ENCODE assay signal across 14 cellular contexts in genomic region chr16:81668243-81669097, GRCh38.
DNase-seq lines count a peak whose midpoint lies in the region; ATAC-seq and TF ChIP-seq lines count a peak whose summit lies in the region.
"Had no signal": no experiment of that assay in that cellular context is flagged by ENCODE, and none has a peak within 500 bp of the region (broad histone marks: within the 10 kb centered on the region; RNA-seq: fewer than 3 reads in every experiment).

No MANE protein-coding gene starts in this region.

- 0 out of 2 replicates have a peak overlapping the region, but pooled peaks have one; percentile 8 for H3K27ac Mint-ChIP-seq in WTC11

- DNase-seq in right cardiac atrium (peak in 2 of 3 donors; percentile 33 to 61), Right ventricle myocardium inferior (ENCODE audit: missing footprints) (no peak), WTC11 (ENCODE audit: low spot score) (no peak), occipital lobe (lab: John Stamatoyannopoulos, UW) (no peak), NCI-H146 (lab: John Stamatoyannopoulos, UW) (no peak), HuH-7.5 (ENCODE audit: low spot score) (no peak)
- DNase-seq: activated naive CD4-positive, alpha-beta T cell; hypothalamus; NCI-H1436 treated with DMSO at 0.1 percent for 48 hours had no signal

- H3K4me1 Mint-ChIP-seq in WTC11, result no peaks in the 10 kb centered on the region

- no peak for TF ChIP-seq CTCF in WTC11 (IDR thresholded peaks at IDR 0.05)

- no peak overlapping the region for H3K4me3 ChIP-seq in right cardiac atrium (ENCODE audit: low read length)
- no peak overlapping the region for H3K4me3 ChIP-seq in mesodermal cell (ENCODE audit: extremely low read depth, insufficient read depth, low read length, poor library complexity, severe bottlenecking)
- H3K4me3 ChIP-seq: esophagus muscularis mucosa, lung had no signal

- no peaks in the 10 kb centered on the region for H3K27me3 ChIP-seq in right cardiac atrium (ENCODE audit: control insufficient read depth, insufficient read depth)
- H3K27me3 ChIP-seq: esophagus muscularis mucosa had no signal

- no peak overlapping the region for H3K4me3 Mint-ChIP-seq in WTC11

- H3K9me3 ChIP-seq in right cardiac atrium (ENCODE audit: control insufficient read depth, low read length), result no peaks in the 10 kb centered on the region
- no peaks in the 10 kb centered on the region for H3K9me3 ChIP-seq in mesodermal cell (ENCODE audit: control insufficient read depth, low read length)
- H3K9me3 ChIP-seq: esophagus muscularis mucosa had no signal

- H3K4me1 ChIP-seq in right cardiac atrium (ENCODE audit: control insufficient read depth, insufficient read depth, low read length), result no peaks in the 10 kb centered on the region
- H3K4me1 ChIP-seq in mesodermal cell (ENCODE audit: control insufficient read depth, insufficient read depth, low read length, poor library complexity, severe bottlenecking), result no peaks in the 10 kb centered on the region

- intact Hi-C loops in right cardiac atrium (cut with DNase I), result no loop called here
- intact Hi-C loops in Right ventricle myocardium inferior (cut with DNase I), result no loop called here

- 82% methylated on average over 23 of the region's 23 CpGs for WGBS in right cardiac atrium
- 89 to 97% methylated on average over 21 to 23 of the region's 23 CpGs for WGBS in mesodermal cell (ENCODE audit: insufficient coverage in 2 of 2), 2 experiments

- no peaks in the 10 kb centered on the region for H3K9me3 Mint-ChIP-seq in WTC11
- H3K9me3 Mint-ChIP-seq: IgD-negative memory B cell had no signal

- H3K36me3 Mint-ChIP-seq in WTC11, result peaks cover 41% of the 10 kb centered on the region

- H3K27ac ChIP-seq in right cardiac atrium (ENCODE audit: low read length) (no peak overlapping the region), mesodermal cell (ENCODE audit: low read depth, low read length, severe bottlenecking) (peak overlapping the region; percentile 72)
- H3K27ac ChIP-seq: esophagus muscularis mucosa had no signal

- POLR2A ChIA-PET in WTC11 (lab: Charles Lee), result no interaction called here

- peak; percentile 6 to 12 for ATAC-seq in right cardiac atrium
- no peak for ATAC-seq in Right ventricle myocardium inferior
- ATAC-seq in WTC11, result no peak
- ATAC-seq in HG03025 (IDR thresholded peaks at IDR 0.05; ENCODE audit: low FRiP score, unreplicated experiment), result no peak

- CTCF ChIA-PET in WTC11 (lab: Charles Lee), result interaction anchor here (0.6 to 1.3 kb wide), 3 partner anchors 29 to 218 kb away, joined by 3 to 5 read pairs (median 3); no protein-coding TSS in a partner anchor

- H3K27me3 Mint-ChIP-seq in WTC11 (ENCODE audit: low read depth), result no peaks in the 10 kb centered on the region
- H3K27me3 Mint-ChIP-seq: IgD-negative memory B cell had no signal

- H3K36me3 ChIP-seq in mesodermal cell (ENCODE audit: control insufficient read depth, insufficient read depth, low read length), result peaks cover 69% of the 10 kb centered on the region

TF ChIP-seq in WTC11, 78 proteins besides CTCF, POLR2A, EP300 and RAD21:
- TF ChIP-seq ZBTB43 (CRISPR knock-in tag; IDR thresholded peaks at IDR 0.05), result peak; percentile 75; the same call in 1 of the 2 replicates
- no peak for TF ChIP-seq ZNF263 (CRISPR knock-in tag; IDR thresholded peaks at IDR 0.05; ENCODE audit: low read depth)

Comparison
In these comparisons a context has a peak if more than half of its experiments do, and no peak if none do; other contexts are left out.
1. ATAC-seq: peak in right cardiac atrium (2 of 2); none in Right ventricle myocardium inferior (single experiment), WTC11 (single experiment) and HG03025 (single experiment).
2. DNase-seq: peak in right cardiac atrium (2 of 3); none in Right ventricle myocardium inferior (single experiment), WTC11 (single experiment), occipital lobe (single experiment), NCI-H146 (single experiment) and HuH-7.5 (single experiment).